ENCODE assay signal across 26 cellular contexts in the genomic region with DNA sequence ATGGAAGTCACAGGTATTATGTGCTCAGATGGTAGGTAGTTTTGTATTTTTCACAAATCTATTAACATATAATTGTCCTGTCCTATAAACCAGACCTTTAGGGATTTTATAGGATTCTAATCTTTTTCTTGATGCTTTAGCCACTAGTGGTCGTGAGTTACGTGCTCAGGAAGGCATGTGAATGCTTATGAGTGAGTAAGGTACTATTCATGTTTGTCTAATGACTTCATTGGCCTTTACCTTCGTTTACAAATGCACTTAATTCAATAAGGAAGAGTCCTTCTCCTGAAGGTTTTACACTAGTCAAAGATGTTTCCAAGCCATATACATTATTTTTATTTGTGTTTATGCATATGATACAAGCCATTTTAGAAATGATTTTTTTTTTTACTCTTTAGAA. TPM values are rescaled to one million over a fixed set of nuclear protein-coding genes. Genes with fewer than 3 reads are reported as not detected.
DNase-seq lines count a peak whose midpoint lies in the region; ATAC-seq, FAIRE-seq and TF ChIP-seq lines count a peak whose summit lies in the region.
"Had no signal": no experiment of that assay in that cellular context is flagged by ENCODE, and none has a peak within 500 bp of the region (broad histone marks: within the 10 kb centered on the region; RNA-seq: fewer than 3 reads in every experiment).

No MANE protein-coding gene starts in this region.

- no peak for TF ChIP-seq EP300 in HepG2 (IDR thresholded peaks at IDR 0.05; ENCODE audit: low read depth in 2 of 2, low read length in 2 of 2)
- TF ChIP-seq EP300 in HepG2 (CRISPR knock-in tag; IDR thresholded peaks at IDR 0.05; ENCODE audit: borderline replicate concordance), result no peak

- no peak for TF ChIP-seq POLR2A in HepG2 (IDR thresholded peaks at IDR 0.05; ENCODE audit: insufficient read depth in 1 of 2, low read depth in 2 of 2, low read length in 2 of 2)
- TF ChIP-seq POLR2A in right lobe of liver (IDR thresholded peaks at IDR 0.05), result no peak

- H3K4me1 ChIP-seq in HepG2 (ENCODE audit: insufficient read depth, low read length) (no peaks in the 10 kb centered on the region), right lobe of liver (no peaks in the 10 kb centered on the region)
- H3K4me1 ChIP-seq: gastrocnemius medialis, tibial nerve had no signal

- no peak for TF ChIP-seq RAD21 in HepG2 (CRISPR knock-in tag; IDR thresholded peaks at IDR 0.05)

- H3K27me3 ChIP-seq in HepG2 (ENCODE audit: control insufficient read depth in 1 of 2, insufficient read depth in 2 of 2, low read length in 2 of 2), result no peaks in the 10 kb centered on the region
- no peaks in the 10 kb centered on the region for H3K27me3 ChIP-seq in right lobe of liver
- H3K27me3 ChIP-seq: gastrocnemius medialis, tibial nerve had no signal

- H3K36me3 ChIP-seq in HepG2 (replicated peaks in 1 of 2; ENCODE audit: control insufficient read depth in 1 of 2, insufficient read depth in 2 of 2, low read length in 2 of 2) (no peaks in the 10 kb centered on the region), right lobe of liver (no peaks in the 10 kb centered on the region)
- H3K36me3 ChIP-seq: gastrocnemius medialis, tibial nerve had no signal

- DNase-seq in HepG2 (ENCODE audit: low spot score) (peak; percentile 23), right lobe of liver (no peak), RKO (ENCODE audit: low spot score) (peak; percentile 22), fibroblast of mammary gland (ENCODE audit: low read depth) (peak; percentile 62), urothelium cell line (ENCODE audit: low spot score) (peak; percentile 17), NCI-H345 treated with DMSO at 0.1 percent for 48 hours (lab: John Stamatoyannopoulos, UW; ENCODE audit: unreplicated experiment) (no peak), globus pallidus (ENCODE audit: low spot score) (no peak), SK-N-DZ (ENCODE audit: low spot score) (no peak)
- DNase-seq: activated CD4-positive, alpha-beta T cell treated with anti-CD3 and anti-CD28 coated beads, Interleukin-2, amount 10 ng/mL, durations not matched to agents 7 days and 5 days; activated naive CD4-positive, alpha-beta T cell treated with anti-CD3 and anti-CD28 coated beads for 36 hours; anterior cingulate cortex; DMS153; gastrocnemius medialis; KG1; NCI-H1417 treated with DMSO at 0.1 percent for 48 hours; NK-92 treated with Interleukin-12 subunit alpha and Interleukin-12 subunit beta, amount 100 ng/mL, for 24 hours; occipital lobe; right cardiac atrium; stimulated activated naive CD4-positive, alpha-beta T cell treated with Interleukin-2 at 50 U/mL for 16 hours; SW 1271 had no signal

- TF ChIP-seq CTCF in HepG2 (CRISPR knock-in tag; IDR thresholded peaks at IDR 0.05), result no peak
- TF ChIP-seq CTCF in right lobe of liver (IDR thresholded peaks at IDR 0.05), result no peak
- no peak for TF ChIP-seq CTCF in fibroblast of mammary gland (conservative IDR thresholded peaks at IDR 0.05; ENCODE audit: control insufficient read depth, insufficient read depth, low read depth, low read length)

- intact Hi-C loops in HepG2 (cut with micrococcal nuclease; ENCODE audit: unreplicated experiment) (no loop called here), right lobe of liver (cut with DNase I) (no loop called here)

- no peaks in the 10 kb centered on the region for H4K20me1 ChIP-seq in HepG2 (ENCODE audit: insufficient read depth, low read length)

- H3K27ac ChIP-seq in HepG2 (ENCODE audit: extremely low read length, insufficient read depth, low read length) (no peak overlapping the region), right lobe of liver (no peak overlapping the region)
- H3K27ac ChIP-seq: C4-2B, coronary artery, gastrocnemius medialis, HL-60, tibial nerve had no signal

- CTCF ChIA-PET in HepG2 (lab: Yijun Ruan, JAX; ENCODE audit: low intra/inter-chr PET ratio, low total read pairs), result no interaction called here

- 0 out of 2 replicates have a peak, but pooled peaks cover 4% of the 10 kb centered on the region for H3K9me3 ChIP-seq in HepG2 (ENCODE audit: low read length)
- H3K9me3 ChIP-seq in right lobe of liver, result no peaks in the 10 kb centered on the region
- H3K9me3 ChIP-seq: gastrocnemius medialis, tibial nerve had no signal

- H3K79me2 ChIP-seq in HepG2 (ENCODE audit: insufficient read depth, low read length), result no peaks in the 10 kb centered on the region

- in situ Hi-C loops in HepG2 (cut with HindIII; ENCODE audit: extremely low pct_ligation_motif_present, low pct_unique_long_range_greater_than_20kb), result no loop called here

- H3K9ac ChIP-seq in HepG2 (ENCODE audit: insufficient read depth, low read depth, low read length), result no peak overlapping the region

- H2AFZ ChIP-seq in HepG2 (ENCODE audit: low read length), result no peak overlapping the region

- no TSS peak for BruUV-seq in HepG2 (replicated peaks; lab: Mats Ljungman, UMichigan)

- no peak overlapping the region for H3K4me3 ChIP-seq in HepG2 (replicated peaks in 1 of 3; ENCODE audit: insufficient read depth in 1 of 3, low read depth in 2 of 3, low read length in 3 of 3)
- H3K4me3 ChIP-seq in right lobe of liver, result no peak overlapping the region
- H3K4me3 ChIP-seq in fibroblast of mammary gland (ENCODE audit: control insufficient read depth, low read depth, low read length), result no peak overlapping the region
- H3K4me3 ChIP-seq: coronary artery, gastrocnemius medialis, tibial nerve had no signal

- POLR2A ChIA-PET in HepG2 (lab: Yijun Ruan, JAX), result no interaction called here

- WGBS in HepG2 (ENCODE audit: low lambda C conversion rate), result 3% methylated on average over 3 of the region's 3 CpGs
- WGBS in right lobe of liver (ENCODE audit: insufficient coverage, low coverage, low lambda C conversion rate, missing lambda C conversion rate), result 65% methylated on average over 3 of the region's 3 CpGs

- no peak overlapping the region for H3K4me2 ChIP-seq in HepG2 (ENCODE audit: low read depth, low read length)

- ATAC-seq in HepG2 (no peak), right lobe of liver (no peak)
- ATAC-seq: gastrocnemius medialis, right cardiac atrium had no signal

- FAIRE-seq in HepG2 (lab: Jason Lieb, UNC) (no peak), urothelium cell line (lab: Jason Lieb, UNC) (no peak)

RNA-seq across cellular contexts. Expression of a gene that starts 23.0 kb away (rescaled TPM):
- total RNA-seq in HepG2 (2016; rRNA removed; fragmentation: Illumina TruSeq; extraction: Trizol) (0.13 TPM in 1 of 2 replicates, not detected in the other), right lobe of liver (1 to 10 TPM in 4 of 6 experiments, under 1 TPM in 2; 0.25 to 5.3 (median 2.7) TPM)
- not detected in 2 replicates for total RNA-seq in HepG2 (2016; cell fraction: cytosol; rRNA removed; fragmentation: Illumina TruSeq; extraction: Trizol; ENCODE audit: low read depth)
- 0.19 TPM in 1 of 2 replicates, not detected in the other for total RNA-seq in HepG2 (2016; cell fraction: insoluble cytoplasmic fraction; rRNA removed; fragmentation: Illumina TruSeq; extraction: Trizol)
- total RNA-seq in HepG2 (2016; cell fraction: membrane; rRNA removed; fragmentation: Illumina TruSeq; extraction: Trizol), result not detected in 2 replicates
- not detected in 2 replicates for total RNA-seq in HepG2 (2016; cell fraction: nucleus; rRNA removed; fragmentation: Illumina TruSeq; extraction: Trizol)
- polyA plus RNA-seq in HepG2 (2011; rRNA removed), result not detected in 2 replicates
- polyA plus RNA-seq in HepG2 (2011; cell fraction: cytosol; rRNA removed), result not detected in 2 replicates
- polyA plus RNA-seq in HepG2 (2011; cell fraction: nucleus; rRNA removed), result not detected in 2 replicates
- polyA plus RNA-seq in HepG2 (2012), result 0.43 TPM in 1 of 2 replicates, not detected in the other
- 0.14 TPM in 1 of 2 replicates, not detected in the other for polyA plus RNA-seq in HepG2 (2016; cell fraction: cytosol; fragmentation: Illumina TruSeq; extraction: Trizol; ENCODE audit: low read depth)
- not detected in 2 replicates for polyA plus RNA-seq in HepG2 (2016; cell fraction: insoluble cytoplasmic fraction; fragmentation: Illumina TruSeq; extraction: Trizol; ENCODE audit: low read depth)
- polyA plus RNA-seq in HepG2 (2016; cell fraction: membrane; fragmentation: Illumina TruSeq; extraction: Trizol; ENCODE audit: low read depth), result not detected in 2 replicates
- not detected in 2 replicates for polyA plus RNA-seq in HepG2 (2016; cell fraction: nucleus; fragmentation: Illumina TruSeq; extraction: Trizol; ENCODE audit: insufficient read depth, low read depth)
- 0.12 TPM in 1 of 2 replicates, not detected in the other for polyA minus RNA-seq in HepG2 (2011; rRNA and poly(A)+ RNA removed; ENCODE audit: low replicate concordance)
- polyA minus RNA-seq in HepG2 (2011; cell fraction: cytosol; rRNA and poly(A)+ RNA removed), result not detected in 2 replicates
- not detected in 2 replicates for polyA minus RNA-seq in HepG2 (2011; cell fraction: nucleus; rRNA and poly(A)+ RNA removed)
- polyA plus RNA-seq in SK-N-DZ (2014; cell fraction: cytosol; rRNA removed), result 0.52 and 0.65 TPM in 2 replicates
- polyA plus RNA-seq in SK-N-DZ (2014; cell fraction: nucleus; rRNA removed), result 4.8 TPM in 1 of 2 replicates, not detected in the other
- total RNA-seq: A673; activated naive CD4-positive, alpha-beta T cell treated with anti-CD3 and anti-CD28 coated beads for 36 hours; H4 had no signal

RNA-seq across cellular contexts. Expression of a gene that starts 23.2 kb away (rescaled TPM):
- 0.18 and 0.31 TPM in 2 replicates for total RNA-seq in HepG2 (2016; rRNA removed; fragmentation: Illumina TruSeq; extraction: Trizol)
- total RNA-seq in HepG2 (2016; cell fraction: cytosol; rRNA removed; fragmentation: Illumina TruSeq; extraction: Trizol; ENCODE audit: low read depth), result 0.09 TPM in 1 of 2 replicates, not detected in the other
- total RNA-seq in HepG2 (2016; cell fraction: insoluble cytoplasmic fraction; rRNA removed; fragmentation: Illumina TruSeq; extraction: Trizol), result 0.19 TPM in 1 of 2 replicates, not detected in the other
- total RNA-seq in HepG2 (2016; cell fraction: membrane; rRNA removed; fragmentation: Illumina TruSeq; extraction: Trizol), result 0.07 and 0.28 TPM in 2 replicates
- total RNA-seq in HepG2 (2016; cell fraction: nucleus; rRNA removed; fragmentation: Illumina TruSeq; extraction: Trizol), result 2.4 and 4.3 TPM in 2 replicates
- polyA plus RNA-seq in HepG2 (2011; rRNA removed), result 0.44 and 0.50 TPM in 2 replicates
- polyA plus RNA-seq in HepG2 (2011; cell fraction: cytosol; rRNA removed), result 0.39 and 0.62 TPM in 2 replicates
- 0.50 and 0.80 TPM in 2 replicates for polyA plus RNA-seq in HepG2 (2011; cell fraction: nucleus; rRNA removed)
- 1.2 and 1.3 TPM in 2 replicates for polyA plus RNA-seq in HepG2 (2012)
- 0.15 TPM in 1 of 2 replicates, not detected in the other for polyA plus RNA-seq in HepG2 (2016; cell fraction: cytosol; fragmentation: Illumina TruSeq; extraction: Trizol; ENCODE audit: low read depth)
- polyA plus RNA-seq in HepG2 (2016; cell fraction: insoluble cytoplasmic fraction; fragmentation: Illumina TruSeq; extraction: Trizol; ENCODE audit: low read depth), result not detected in 2 replicates
- polyA plus RNA-seq in HepG2 (2016; cell fraction: membrane; fragmentation: Illumina TruSeq; extraction: Trizol; ENCODE audit: low read depth), result 0.17 and 0.49 TPM in 2 replicates
- polyA plus RNA-seq in HepG2 (2016; cell fraction: nucleus; fragmentation: Illumina TruSeq; extraction: Trizol; ENCODE audit: insufficient read depth, low read depth), result not detected in 2 replicates
- polyA minus RNA-seq in HepG2 (2011; rRNA and poly(A)+ RNA removed; ENCODE audit: low replicate concordance), result 1.9 TPM in 1 of 2 replicates, not detected in the other
- 0.59 TPM in 1 of 2 replicates, not detected in the other for polyA minus RNA-seq in HepG2 (2011; cell fraction: cytosol; rRNA and poly(A)+ RNA removed)
- 12.2 and 16.7 TPM in 2 replicates for polyA minus RNA-seq in HepG2 (2011; cell fraction: nucleus; rRNA and poly(A)+ RNA removed)
- 1 to 10 TPM; 1.1 to 3.7 (median 2.2) TPM for total RNA-seq in right lobe of liver
- polyA plus RNA-seq in SK-N-DZ (2014; cell fraction: cytosol; rRNA removed), result 0.93 and 1.6 TPM in 2 replicates
- 0.52 and 0.54 TPM in 2 replicates for polyA plus RNA-seq in SK-N-DZ (2014; cell fraction: nucleus; rRNA removed)

Comparison
In these comparisons a context has a peak if more than half of its experiments do, and no peak if none do; other contexts are left out.
1. DNase-seq: peak in HepG2 (single experiment), RKO (single experiment), fibroblast of mammary gland (single experiment) and urothelium cell line (single experiment); none in right lobe of liver (0 of 3), NCI-H345 treated with DMSO at 0.1 percent for 48 hours (single experiment), globus pallidus (single experiment) and SK-N-DZ (single experiment).